ENCODE assay signal across 17 cellular contexts in the genomic region with DNA sequence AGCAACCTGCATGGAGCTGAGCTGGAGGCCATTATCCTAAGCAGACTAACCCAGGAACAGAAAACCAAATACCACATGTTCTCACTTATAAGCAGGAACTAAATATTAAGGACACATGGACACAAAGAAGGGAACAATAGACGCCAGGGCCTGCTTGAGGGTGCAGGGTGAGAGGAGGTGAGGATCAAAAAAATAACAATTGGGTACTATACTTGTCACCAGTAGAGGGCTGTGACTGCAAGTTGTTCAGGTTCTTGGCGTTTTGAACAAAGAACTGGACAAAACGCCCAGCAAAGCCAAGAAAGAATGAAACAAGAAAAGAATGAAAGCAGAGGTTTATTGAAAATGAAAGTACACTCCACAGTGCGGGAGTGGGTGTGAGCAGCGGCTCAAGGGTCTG.
DNase-seq lines count a peak whose midpoint lies in the region; ATAC-seq and TF ChIP-seq lines count a peak whose summit lies in the region.
"Had no signal": no experiment of that assay in that cellular context is flagged by ENCODE, and none has a peak within 500 bp of the region (broad histone marks: within the 10 kb centered on the region; RNA-seq: fewer than 3 reads in every experiment).

No MANE protein-coding gene starts in this region.

- H3K27me3 ChIP-seq in MG63: no peaks in the 10 kb centered on the region
- H3K27me3 ChIP-seq in endodermal cell (ENCODE audit: control insufficient read depth, insufficient read depth, low read length, poor library complexity, severe bottlenecking): no peaks in the 10 kb centered on the region
- H3K27me3 ChIP-seq in suprapubic skin: no peaks in the 10 kb centered on the region
- H3K27me3 ChIP-seq: ascending aorta, tibial nerve had no signal

- H3K27ac ChIP-seq in 22Rv1 (no peak overlapping the region), endodermal cell (ENCODE audit: low read depth, low read length) (no peak overlapping the region), suprapubic skin (no peak overlapping the region)
- H3K27ac ChIP-seq: ascending aorta, tibial nerve had no signal

- ATAC-seq in left ventricle myocardium superior: no peak
- no peak for ATAC-seq in HG02571 (IDR thresholded peaks at IDR 0.05; ENCODE audit: unreplicated experiment)

- TF ChIP-seq POLR2A in suprapubic skin (IDR thresholded peaks at IDR 0.05): no peak

- H3K4me1 ChIP-seq in endodermal cell (ENCODE audit: control insufficient read depth, insufficient read depth, low read length) (no peaks in the 10 kb centered on the region), suprapubic skin (no peaks in the 10 kb centered on the region)
- H3K4me1 ChIP-seq: ascending aorta, tibial nerve had no signal

- intact Hi-C loops in left ventricle myocardium superior (cut with micrococcal nuclease): no loop called here

- H3K36me3 ChIP-seq in MG63 (no peaks in the 10 kb centered on the region), endodermal cell (ENCODE audit: control insufficient read depth, insufficient read depth, low read length) (no peaks in the 10 kb centered on the region), suprapubic skin (no peaks in the 10 kb centered on the region)
- H3K36me3 ChIP-seq: ascending aorta, tibial nerve had no signal

- no peak overlapping the region for H3K27ac Mint-ChIP-seq in endodermal cell
- H3K27ac Mint-ChIP-seq: activated CD4-positive, alpha-beta memory T cell treated with anti-CD3 and anti-CD28 coated beads, Interleukin-2, amount 10 ng/mL, durations not matched to agents 7 days and 5 days; activated T-helper 2 cell treated with anti-CD3 and anti-CD28 coated beads, Interferon-gamma antibody, Interleukin-2, Interleukin-4, amounts not matched to agents 10 μg/mL and 5 μg/mL and 100 μg/mL, durations not matched to agents 14 hours and 24 hours and 36 hours; progenitor cell of endocrine pancreas had no signal

- peak; percentile 42 for TF ChIP-seq CTCF in 22Rv1 (IDR thresholded peaks at IDR 0.05)
- 0 out of 2 replicates have a peak, but pooled peaks have one; percentile 7 for TF ChIP-seq CTCF in GM12874 (IDR thresholded peaks at IDR 0.05; ENCODE audit: insufficient read depth, low read depth, low read length)
- peak; percentile 47 for TF ChIP-seq CTCF in endodermal cell (conservative IDR thresholded peaks at IDR 0.05)
- TF ChIP-seq CTCF in suprapubic skin (IDR thresholded peaks at IDR 0.05): no peak

- no peaks in the 10 kb centered on the region for H3K9me3 Mint-ChIP-seq in endodermal cell
- H3K9me3 Mint-ChIP-seq: activated CD4-positive, alpha-beta memory T cell treated with anti-CD3 and anti-CD28 coated beads, Interleukin-2, amount 10 ng/mL, durations not matched to agents 7 days and 5 days; activated T-helper 2 cell treated with anti-CD3 and anti-CD28 coated beads, Interferon-gamma antibody, Interleukin-2, Interleukin-4, amounts not matched to agents 10 μg/mL and 5 μg/mL and 100 μg/mL, durations not matched to agents 14 hours and 24 hours and 36 hours had no signal

- no peaks in the 10 kb centered on the region for H3K36me3 Mint-ChIP-seq in endodermal cell (ENCODE audit: low read depth)

- 94% methylated on average over 5 of the region's 5 CpGs for WGBS in endodermal cell (ENCODE audit: insufficient coverage in 1 of 2, insufficient read length in 1 of 2), 2 experiments
- 83% methylated on average over 5 of the region's 5 CpGs for WGBS in suprapubic skin

- H3K9me3 ChIP-seq in MG63: no peaks in the 10 kb centered on the region
- H3K9me3 ChIP-seq in endodermal cell (ENCODE audit: control insufficient read depth, low read length): no peaks in the 10 kb centered on the region
- H3K9me3 ChIP-seq in suprapubic skin: no peaks in the 10 kb centered on the region
- H3K9me3 ChIP-seq: ascending aorta, tibial nerve had no signal

- DNase-seq in MG63: peak; percentile 5
- no peak for DNase-seq in endodermal cell
- no peak for DNase-seq in NK-92 (lab: John Stamatoyannopoulos, UW; ENCODE audit: unreplicated experiment)
- no peak for DNase-seq in left ventricle myocardium superior
- no peak for DNase-seq in suprapubic skin (ENCODE audit: low spot score in 2 of 2)
- DNase-seq: activated CD4-positive, alpha-beta memory T cell treated with anti-CD3 and anti-CD28 coated beads, Interleukin-2, amount 10 ng/mL, durations not matched to agents 7 days and 5 days; dermis blood vessel endothelial cell; NCI-H1092 treated with DMSO at 0.1 percent for 48 hours; NCI-H524; Right ventricle myocardium superior had no signal

- H3K27me3 Mint-ChIP-seq in endodermal cell (ENCODE audit: insufficient read depth): no peaks in the 10 kb centered on the region
- H3K27me3 Mint-ChIP-seq: progenitor cell of endocrine pancreas had no signal

- no peak overlapping the region for H3K9ac ChIP-seq in endodermal cell (ENCODE audit: extremely low read depth, low read length, poor library complexity, severe bottlenecking)

- no peak for TF ChIP-seq EP300 in suprapubic skin (IDR thresholded peaks at IDR 0.05)

- no peaks in the 10 kb centered on the region for H3K4me1 Mint-ChIP-seq in endodermal cell

- no peak overlapping the region for H3K4me3 Mint-ChIP-seq in endodermal cell
- H3K4me3 Mint-ChIP-seq: activated CD4-positive, alpha-beta memory T cell treated with anti-CD3 and anti-CD28 coated beads, Interleukin-2, amount 10 ng/mL, durations not matched to agents 7 days and 5 days had no signal

- H3K4me3 ChIP-seq in MG63 (peak overlapping the region; percentile 47), endodermal cell (ENCODE audit: low read length) (no peak overlapping the region), suprapubic skin (no peak overlapping the region)
- H3K4me3 ChIP-seq: ascending aorta, tibial nerve had no signal

Comparison
In these comparisons a context has a peak if more than half of its experiments do, and no peak if none do; other contexts are left out.
1. CTCF ChIP-seq: peak in 22Rv1 (single experiment), GM12874 (single experiment) and endodermal cell (single experiment); none in suprapubic skin (0 of 2).